Comparison of ENCODE assay signal across 8 cellular contexts in genomic region chr11:81497202-81497804, GRCh38.
A peak's percentile ranks its signal among the peaks of the same experiment; 100 is the strongest.
DNase-seq lines count a peak whose midpoint lies in the region; TF ChIP-seq lines count a peak whose summit lies in the region.

No MANE protein-coding gene starts in this region.

- H3K4me3 ChIP-seq in GM06990 (replicated peaks; ENCODE audit: low read depth, low read length) (no peak overlapping the region), HFF-Myc (replicated peaks; ENCODE audit: low read depth, low read length) (no peak overlapping the region)

- no peaks in the 10 kb centered on the region for H3K36me3 ChIP-seq in GM06990 (ENCODE audit: control insufficient read depth, insufficient read depth, low read length)

- DNase-seq in AG08396 (ENCODE audit: low spot score) = peak; percentile 13
- DNase-seq in GM06990 (ENCODE audit: extremely low read depth, insufficient read length) = peak; percentile 3
- DNase-seq in HFF-Myc (ENCODE audit: extremely low read depth, low read depth) = peak; percentile 0
- DNase-seq in NCI-H1694 (lab: John Stamatoyannopoulos, UW) = peak; percentile 12
- DNase-seq in amniotic epithelial cell (ENCODE audit: low read depth) = peak; percentile 20
- peak; percentile 72 for DNase-seq in left kidney (ENCODE audit: low read depth, low spot score)
- no peak for DNase-seq in NCI-H2107 (lab: John Stamatoyannopoulos, UW)
- no peak for DNase-seq in HuH-7.5 (ENCODE audit: low spot score)

- TF ChIP-seq CTCF in GM06990 (IDR thresholded peaks at IDR 0.05; ENCODE audit: insufficient read depth, low read length, poor library complexity, severe bottlenecking) = peak; percentile 63
- TF ChIP-seq CTCF in HFF-Myc (IDR thresholded peaks at IDR 0.05; ENCODE audit: low read depth, low read length, missing control alignments) = peak; percentile 37

- no peaks in the 10 kb centered on the region for H3K27me3 ChIP-seq in GM06990 (replicated peaks; ENCODE audit: control insufficient read depth, insufficient read depth, low read length)

Comparison
In these comparisons a context has a peak if more than half of its experiments do, and no peak if none do; other contexts are left out.
1. DNase-seq: peak in AG08396 (single experiment), GM06990 (single experiment), HFF-Myc (single experiment), NCI-H1694 (single experiment), amniotic epithelial cell (single experiment) and left kidney (single experiment); none in NCI-H2107 (single experiment) and HuH-7.5 (single experiment).